ENCODE assay signal across 29 cellular contexts in genomic region chr2:12839339-12839738, GRCh38.
A peak's percentile ranks its signal among the peaks of the same experiment; 100 is the strongest.
DNase-seq lines count a peak whose midpoint lies in the region; ATAC-seq and TF ChIP-seq lines count a peak whose summit lies in the region.
"Had no signal": no experiment of that assay in that cellular context is flagged by ENCODE, and none has a peak within 500 bp of the region (broad histone marks: within the 10 kb centered on the region; RNA-seq: fewer than 3 reads in every experiment).

No MANE protein-coding gene starts in this region.

- H3K36me3 Mint-ChIP-seq in GM23338 (ENCODE audit: low read depth): no peaks in the 10 kb centered on the region
- H3K36me3 Mint-ChIP-seq: CD14-positive monocyte; CD4-positive, alpha-beta memory T cell; CD4-positive, CD25-positive, alpha-beta regulatory T cell; CD8-positive, alpha-beta memory T cell; CD8-positive, alpha-beta T cell had no signal

- ATAC-seq in GM23338: no peak
- ATAC-seq: A549; CD8-positive, alpha-beta T cell had no signal

- no peak overlapping the region for H3K4me2 ChIP-seq in GM23338
- H3K4me2 ChIP-seq: A549; BLaER1; BLaER1 treated with 17β-estradiol and CSF1 and Interleukin-3, amounts not matched to agents 10 nM and 100 nM had no signal

- H3K36me3 ChIP-seq in GM23338 (ENCODE audit: insufficient read depth): no peaks in the 10 kb centered on the region
- H3K36me3 ChIP-seq: BE2C; BLaER1; BLaER1 treated with 17β-estradiol and CSF1 and Interleukin-3, amounts not matched to agents 10 nM and 100 nM had no signal

- H3K27me3 Mint-ChIP-seq in GM23338 (ENCODE audit: insufficient read depth, low read depth, poor library complexity): peaks cover 1% of the 10 kb centered on the region

- 0 out of 2 replicates have a peak, but pooled peaks cover under 1% of the 10 kb centered on the region for H3K9me2 ChIP-seq in GM23338 (ENCODE audit: insufficient read depth)

- no peaks in the 10 kb centered on the region for H3K79me2 ChIP-seq in GM23338 (replicated peaks; ENCODE audit: insufficient read depth)

- no peak overlapping the region for H3K27ac ChIP-seq in GM23338 (ENCODE audit: low read depth)
- H3K27ac ChIP-seq: 22Rv1; A549; BLaER1; BLaER1 treated with 17β-estradiol and CSF1 and Interleukin-3, amounts not matched to agents 10 nM and 100 nM; C4-2B had no signal

- DNase-seq in GM23338 (ENCODE audit: low spot score) (no peak), hepatic stellate cell (ENCODE audit: low spot score) (no peak)
- DNase-seq: 8988T; ACHN; AML-193; BE2C; C1 segment of cervical spinal cord; Caco-2; Calu3; CD4-positive, alpha-beta memory T cell; CD4-positive, alpha-beta T cell; CD4-positive, CD25-positive, alpha-beta regulatory T cell; CD8-positive, alpha-beta memory T cell; CD8-positive, alpha-beta T cell; COR-L47; DMS 273 treated with DMSO at 0.1 percent for 48 hours; DMS153; DMS53; DMS79; DMS79 treated with DMSO at 0.1 percent for 48 hours; DND-41; EL had no signal

- no peaks in the 10 kb centered on the region; the same call in 2 of the 3 replicates for H3K9me3 Mint-ChIP-seq in GM23338
- H3K9me3 Mint-ChIP-seq: CD4-positive, alpha-beta memory T cell; CD4-positive, alpha-beta T cell; CD8-positive, alpha-beta memory T cell; CD8-positive, alpha-beta T cell had no signal

- no peak overlapping the region for H3K4me3 Mint-ChIP-seq in GM23338
- H3K4me3 Mint-ChIP-seq: B cell; CD14-positive monocyte; CD4-positive, alpha-beta memory T cell; CD4-positive, alpha-beta T cell; CD4-positive, CD25-positive, alpha-beta regulatory T cell; CD8-positive, alpha-beta memory T cell; CD8-positive, alpha-beta T cell had no signal

- H3F3A ChIP-seq in GM23338 (replicated peaks; ENCODE audit: low read depth): no peaks in the 10 kb centered on the region

- peaks cover 4% of the 10 kb centered on the region; the same call in 1 of the 2 replicates for H3K4me1 ChIP-seq in GM23338 (ENCODE audit: insufficient read depth)
- H3K4me1 ChIP-seq: A549; BE2C; BLaER1; BLaER1 treated with 17β-estradiol and CSF1 and Interleukin-3, amounts not matched to agents 10 nM and 100 nM; Caco-2 had no signal

- no peaks in the 10 kb centered on the region for H3K27me3 ChIP-seq in GM23338 (ENCODE audit: insufficient read depth)
- H3K27me3 ChIP-seq: BE2C; BLaER1; BLaER1 treated with 17β-estradiol and CSF1 and Interleukin-3, amounts not matched to agents 10 nM and 100 nM had no signal

- no peak overlapping the region for H3K27ac Mint-ChIP-seq in GM23338
- H3K27ac Mint-ChIP-seq: B cell; CD14-positive monocyte; CD4-positive, alpha-beta memory T cell; CD4-positive, alpha-beta T cell; CD4-positive, CD25-positive, alpha-beta regulatory T cell; CD8-positive, alpha-beta T cell had no signal

- no peak overlapping the region for H3K4me3 ChIP-seq in GM23338
- H3K4me3 ChIP-seq: A549; BLaER1; BLaER1 treated with 17β-estradiol and CSF1 and Interleukin-3, amounts not matched to agents 10 nM and 100 nM had no signal

- no peaks in the 10 kb centered on the region for H4K20me1 ChIP-seq in GM23338 (replicated peaks; ENCODE audit: insufficient read depth)
- H4K20me1 ChIP-seq: BLaER1; BLaER1 treated with 17β-estradiol and CSF1 and Interleukin-3, amounts not matched to agents 10 nM and 100 nM had no signal

- peaks cover 5% of the 10 kb centered on the region; the same call in 2 of the 3 replicates for H3K4me1 Mint-ChIP-seq in GM23338
- H3K4me1 Mint-ChIP-seq: B cell; CD14-positive monocyte; CD4-positive, CD25-positive, alpha-beta regulatory T cell; CD8-positive, alpha-beta memory T cell had no signal

- H2AFZ ChIP-seq in GM23338: 0 out of 2 replicates have a peak overlapping the region, but pooled peaks have one; percentile 52

- no peak for TF ChIP-seq CTCF in GM23338 (conservative IDR thresholded peaks at IDR 0.05; ENCODE audit: low read depth in 2 of 2)

TF ChIP-seq in GM23338, 12 proteins besides CTCF, POLR2A, EP300 and RAD21 (continues in another document):
- TF ChIP-seq ZNF331 (CRISPR knock-in tag; IDR thresholded peaks at IDR 0.05; ENCODE audit: low read depth) (no peak), JUNB (IDR thresholded peaks at IDR 0.05; ENCODE audit: unreplicated experiment) (no peak), EZH2 (IDR thresholded peaks at IDR 0.05; ENCODE audit: low read depth, unreplicated experiment) (no peak), REST (IDR thresholded peaks at IDR 0.05; ENCODE audit: unreplicated experiment) (no peak), ETS1 (IDR thresholded peaks at IDR 0.05) (no peak), STAT1 (IDR thresholded peaks at IDR 0.05; ENCODE audit: unreplicated experiment) (no peak), EZH2phosphoT487 (IDR thresholded peaks at IDR 0.05; ENCODE audit: unreplicated experiment) (no peak), NANOG (IDR thresholded peaks at IDR 0.05; ENCODE audit: borderline replicate concordance) (no peak), CREB1 (CRISPR knock-in tag; IDR thresholded peaks at IDR 0.05; ENCODE audit: low read depth) (no peak), ZNF114 (CRISPR knock-in tag; IDR thresholded peaks at IDR 0.05) (no peak), POLR2AphosphoS5 (IDR thresholded peaks at IDR 0.05; ENCODE audit: low read depth) (no peak)
